In the genomic region with DNA sequence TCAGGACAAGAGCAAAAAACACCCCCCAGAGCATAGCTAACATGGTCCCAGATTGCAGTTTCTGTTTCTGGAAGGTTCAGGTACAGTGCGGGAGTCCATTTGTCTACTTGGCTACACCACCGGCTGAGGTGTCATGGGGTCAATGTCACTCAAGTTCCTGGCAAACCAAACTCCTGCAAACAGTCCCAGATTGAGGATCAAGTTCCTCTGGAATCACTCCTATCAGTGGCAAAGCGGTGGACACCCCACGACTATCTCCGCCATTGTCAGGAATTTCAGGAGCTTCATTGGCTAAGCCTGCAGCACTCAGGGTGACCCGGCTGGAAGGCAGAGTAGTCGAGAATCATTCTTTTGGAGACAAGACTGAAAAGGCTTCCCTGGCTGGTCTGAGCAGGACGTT, we compare ENCODE assay signal across 27 cellular contexts. TPM values are rescaled to one million over a fixed set of nuclear protein-coding genes. Genes with fewer than 3 reads are reported as not detected.
"Had no signal": no experiment of that assay in that cellular context is flagged by ENCODE, and none has a peak within 500 bp of the region (broad histone marks: within the 10 kb centered on the region; RNA-seq: fewer than 3 reads in every experiment).

No MANE protein-coding gene starts in this region.

- H3K36me3 ChIP-seq: colonic mucosa, gastroesophageal sphincter, heart left ventricle, left ventricle myocardium inferior, lower lobe of right lung had no signal

- H3K4me3 ChIP-seq: colonic mucosa, gastroesophageal sphincter, heart left ventricle, hepatocyte, left ventricle myocardium inferior, lower lobe of right lung, mucosa of descending colon had no signal

- H3K79me2 ChIP-seq: hepatocyte had no signal

- FAIRE-seq: endometrium, frontal cortex, kidney had no signal

- H3K27ac ChIP-seq: colonic mucosa, epithelial cell of prostate, foreskin keratinocyte, gastroesophageal sphincter, heart left ventricle, hepatocyte, left ventricle myocardium inferior, lower lobe of right lung had no signal

- H2AFZ ChIP-seq: hepatocyte had no signal

- DNase-seq: colonic mucosa; cortex of kidney; effector CD8-positive, alpha-beta T cell; effector memory CD8-positive, alpha-beta T cell; endodermal cell; erythroblast; foreskin keratinocyte; heart left ventricle; hypothalamus; immature natural killer cell; islet precursor cell; kidney; kidney glomerular epithelial cell; left colon; left ventricle myocardium inferior; lower lobe of right lung; mesenchymal stem cell; mucosa of descending colon; naive B cell had no signal

- H3K9me3 ChIP-seq: colonic mucosa, gastroesophageal sphincter, heart left ventricle, lower lobe of right lung, mucosa of descending colon had no signal

- ATAC-seq: effector memory CD8-positive, alpha-beta T cell; esophagus mucosa; foreskin keratinocyte; gastroesophageal sphincter; heart left ventricle; left colon; lower lobe of right lung; mucosa of descending colon had no signal

- H3K4me2 ChIP-seq: hepatocyte had no signal

- H3K27me3 ChIP-seq: colonic mucosa, foreskin keratinocyte, gastroesophageal sphincter, heart left ventricle, hepatocyte had no signal

- H3K4me1 ChIP-seq: colonic mucosa, foreskin keratinocyte, left ventricle myocardium inferior, lower lobe of right lung had no signal

RNA-seq across cellular contexts. Expression of a gene that starts 41.8 kb away (rescaled TPM):
- total RNA-seq: dermis microvascular lymphatic vessel endothelial cell, frontal cortex, lung microvascular endothelial cell had no signal
